In the genomic region with DNA sequence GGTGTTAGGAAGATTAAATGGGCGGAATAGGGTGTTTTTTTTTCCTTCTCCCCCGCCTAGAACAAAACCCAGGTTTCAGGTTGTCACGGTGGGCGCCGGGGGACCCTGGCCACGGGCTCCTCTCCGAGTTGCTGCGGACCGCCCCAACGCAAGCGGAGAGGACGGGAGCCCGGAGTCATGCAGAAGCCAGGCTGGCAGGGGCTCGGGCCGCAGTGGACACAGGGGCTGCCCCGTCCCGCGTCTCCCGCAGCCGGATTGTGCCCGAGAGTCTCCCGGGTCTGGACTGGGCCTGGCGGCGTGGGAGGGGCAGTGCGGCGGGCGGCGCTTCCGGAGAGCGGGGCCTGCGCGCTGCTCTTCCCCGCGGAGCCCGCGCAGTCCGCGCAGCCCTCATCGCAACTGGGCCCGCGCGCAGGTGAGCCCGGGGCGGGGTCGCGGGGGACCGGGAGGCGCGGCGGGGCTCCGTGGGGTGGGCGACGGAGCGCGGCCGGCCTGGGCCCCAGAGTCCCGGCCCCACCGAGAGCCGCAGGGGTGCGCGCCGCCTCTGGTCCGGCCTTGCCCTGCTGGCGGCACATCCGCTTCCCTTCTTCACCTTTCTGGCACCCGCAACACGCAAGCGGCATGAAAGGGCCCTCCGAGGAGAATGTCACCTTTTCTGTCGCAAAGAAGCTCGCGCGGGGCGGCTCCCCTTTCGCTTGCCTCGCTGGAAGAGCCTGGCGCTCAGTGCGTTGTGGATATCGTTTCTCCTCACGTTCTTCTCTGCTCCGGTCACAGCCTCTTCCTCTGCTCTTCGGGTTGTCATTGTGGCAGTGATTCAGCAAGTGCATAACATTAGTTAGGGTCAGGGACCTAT, we compare ENCODE assay signal across 1 cellular context.
TF ChIP-seq lines count a peak whose summit lies in the region.

A gene with protein sequence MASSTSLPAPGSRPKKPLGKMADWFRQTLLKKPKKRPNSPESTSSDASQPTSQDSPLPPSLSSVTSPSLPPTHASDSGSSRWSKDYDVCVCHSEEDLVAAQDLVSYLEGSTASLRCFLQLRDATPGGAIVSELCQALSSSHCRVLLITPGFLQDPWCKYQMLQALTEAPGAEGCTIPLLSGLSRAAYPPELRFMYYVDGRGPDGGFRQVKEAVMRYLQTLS (plus strand): TSS at position 352 of the 850 bp plus-strand sequence. CDS start 7,802 bp downstream, outside the sequence.

TF ChIP-seq in HepG2, 621 proteins besides CTCF, POLR2A, EP300 and RAD21 (continued from another document and continues in another):
- TF ChIP-seq, protein P1, sequence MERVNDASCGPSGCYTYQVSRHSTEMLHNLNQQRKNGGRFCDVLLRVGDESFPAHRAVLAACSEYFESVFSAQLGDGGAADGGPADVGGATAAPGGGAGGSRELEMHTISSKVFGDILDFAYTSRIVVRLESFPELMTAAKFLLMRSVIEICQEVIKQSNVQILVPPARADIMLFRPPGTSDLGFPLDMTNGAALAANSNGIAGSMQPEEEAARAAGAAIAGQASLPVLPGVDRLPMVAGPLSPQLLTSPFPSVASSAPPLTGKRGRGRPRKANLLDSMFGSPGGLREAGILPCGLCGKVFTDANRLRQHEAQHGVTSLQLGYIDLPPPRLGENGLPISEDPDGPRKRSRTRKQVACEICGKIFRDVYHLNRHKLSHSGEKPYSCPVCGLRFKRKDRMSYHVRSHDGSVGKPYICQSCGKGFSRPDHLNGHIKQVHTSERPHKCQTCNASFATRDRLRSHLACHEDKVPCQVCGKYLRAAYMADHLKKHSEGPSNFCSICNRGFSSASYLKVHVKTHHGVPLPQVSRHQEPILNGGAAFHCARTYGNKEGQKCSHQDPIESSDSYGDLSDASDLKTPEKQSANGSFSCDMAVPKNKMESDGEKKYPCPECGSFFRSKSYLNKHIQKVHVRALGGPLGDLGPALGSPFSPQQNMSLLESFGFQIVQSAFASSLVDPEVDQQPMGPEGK (CRISPR knock-in tag; IDR thresholded peaks at IDR 0.05), result peak; percentile 46; the same call in 1 of the 2 replicates
- TF ChIP-seq CHCHD3 (CRISPR knock-in tag; IDR thresholded peaks at IDR 0.05) (peak; percentile 91), KLF16 (CRISPR knock-in tag; IDR thresholded peaks at IDR 0.05) (peak in 1 of 2 experiments; percentile 25; a peak in 1 of 4 replicates), HOXA5 (CRISPR knock-in tag; IDR thresholded peaks at IDR 0.05) (0 out of 2 replicates have a peak, but pooled peaks have one; percentile 42), ELF3 (CRISPR knock-in tag; IDR thresholded peaks at IDR 0.05) (peak; percentile 50; the same call in 1 of the 2 replicates), ZFP36 (IDR thresholded peaks at IDR 0.05; ENCODE audit: borderline replicate concordance, low read depth, low read length, partially characterized antibody) (no peak), ZNF547 (CRISPR knock-in tag; IDR thresholded peaks at IDR 0.05) (peak; percentile 73; the same call in 1 of the 2 replicates), ZNF256 (CRISPR knock-in tag; conservative IDR thresholded peaks at IDR 0.05) (no peak), ZNF552 (CRISPR knock-in tag; IDR thresholded peaks at IDR 0.05; ENCODE audit: borderline replicate concordance) (0 out of 2 replicates have a peak, but pooled peaks have one; percentile 49), HDAC1 (CRISPR knock-in tag; IDR thresholded peaks at IDR 0.05) (0 out of 2 replicates have a peak, but pooled peaks have one; percentile 19), ZNF768 (CRISPR knock-in tag; IDR thresholded peaks at IDR 0.05) (no peak; the same call in 1 of the 2 replicates), RFX1 (IDR thresholded peaks at IDR 0.05) (no peak), SP4 (CRISPR knock-in tag; IDR thresholded peaks at IDR 0.05) (peak; percentile 72; the same call in 1 of the 2 replicates), ZNF235 (CRISPR knock-in tag; IDR thresholded peaks at IDR 0.05; ENCODE audit: borderline replicate concordance) (no peak), CBFB (CRISPR knock-in tag; IDR thresholded peaks at IDR 0.05) (peak; percentile 63), HNF4A (CRISPR knock-in tag; IDR thresholded peaks at IDR 0.05) (no peak), KLF13 (CRISPR knock-in tag; IDR thresholded peaks at IDR 0.05) (0 out of 2 replicates have a peak, but pooled peaks have one; percentile 60), GATAD2A (CRISPR knock-in tag; IDR thresholded peaks at IDR 0.05) (peak; percentile 11; the same call in 1 of the 2 replicates), SMAD9 (CRISPR knock-in tag; IDR thresholded peaks at IDR 0.05) (no peak; the same call in 1 of the 2 replicates), ZNF230 (CRISPR knock-in tag; IDR thresholded peaks at IDR 0.05) (no peak), ATRX (CRISPR knock-in tag; IDR thresholded peaks at IDR 0.05; ENCODE audit: borderline replicate concordance) (no peak), HNRNPL (IDR thresholded peaks at IDR 0.05; ENCODE audit: low read depth, low read length) (no peak), FIP1L1 (IDR thresholded peaks at IDR 0.05; ENCODE audit: borderline replicate concordance, insufficient read depth, low read depth, low read length) (no peak), ZSCAN25 (CRISPR knock-in tag; IDR thresholded peaks at IDR 0.05) (no peak; the same call in 1 of the 2 replicates), U2AF2 (IDR thresholded peaks at IDR 0.05; ENCODE audit: low read depth, low read length) (no peak), ZNF841 (CRISPR knock-in tag; IDR thresholded peaks at IDR 0.05; ENCODE audit: borderline replicate concordance) (no peak), ZNF138 (CRISPR knock-in tag; IDR thresholded peaks at IDR 0.05; ENCODE audit: low read depth) (0 out of 2 replicates have a peak, but pooled peaks have one; percentile 48), ZNF224 (CRISPR knock-in tag; IDR thresholded peaks at IDR 0.05) (no peak), RXRA (CRISPR knock-in tag; IDR thresholded peaks at IDR 0.05) (peak; percentile 28; the same call in 1 of the 2 replicates), ZBTB42 (CRISPR knock-in tag; IDR thresholded peaks at IDR 0.05) (no peak), TEAD3 (CRISPR knock-in tag; optimal IDR thresholded peaks at IDR 0.05; ENCODE audit: borderline replicate concordance) (no peak), ZNF317 (CRISPR knock-in tag; IDR thresholded peaks at IDR 0.05) (no peak)
- TF ChIP-seq, protein P2, sequence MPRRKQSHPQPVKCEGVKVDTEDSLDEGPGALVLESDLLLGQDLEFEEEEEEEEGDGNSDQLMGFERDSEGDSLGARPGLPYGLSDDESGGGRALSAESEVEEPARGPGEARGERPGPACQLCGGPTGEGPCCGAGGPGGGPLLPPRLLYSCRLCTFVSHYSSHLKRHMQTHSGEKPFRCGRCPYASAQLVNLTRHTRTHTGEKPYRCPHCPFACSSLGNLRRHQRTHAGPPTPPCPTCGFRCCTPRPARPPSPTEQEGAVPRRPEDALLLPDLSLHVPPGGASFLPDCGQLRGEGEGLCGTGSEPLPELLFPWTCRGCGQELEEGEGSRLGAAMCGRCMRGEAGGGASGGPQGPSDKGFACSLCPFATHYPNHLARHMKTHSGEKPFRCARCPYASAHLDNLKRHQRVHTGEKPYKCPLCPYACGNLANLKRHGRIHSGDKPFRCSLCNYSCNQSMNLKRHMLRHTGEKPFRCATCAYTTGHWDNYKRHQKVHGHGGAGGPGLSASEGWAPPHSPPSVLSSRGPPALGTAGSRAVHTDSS (CRISPR knock-in tag; conservative IDR thresholded peaks at IDR 0.05), result no peak
- TF ChIP-seq, protein P3, sequence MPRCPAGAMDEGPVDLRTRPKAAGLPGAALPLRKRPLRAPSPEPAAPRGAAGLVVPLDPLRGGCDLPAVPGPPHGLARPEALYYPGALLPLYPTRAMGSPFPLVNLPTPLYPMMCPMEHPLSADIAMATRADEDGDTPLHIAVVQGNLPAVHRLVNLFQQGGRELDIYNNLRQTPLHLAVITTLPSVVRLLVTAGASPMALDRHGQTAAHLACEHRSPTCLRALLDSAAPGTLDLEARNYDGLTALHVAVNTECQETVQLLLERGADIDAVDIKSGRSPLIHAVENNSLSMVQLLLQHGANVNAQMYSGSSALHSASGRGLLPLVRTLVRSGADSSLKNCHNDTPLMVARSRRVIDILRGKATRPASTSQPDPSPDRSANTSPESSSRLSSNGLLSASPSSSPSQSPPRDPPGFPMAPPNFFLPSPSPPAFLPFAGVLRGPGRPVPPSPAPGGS (CRISPR knock-in tag; IDR thresholded peaks at IDR 0.05), result no peak
- TF ChIP-seq, protein P4, sequence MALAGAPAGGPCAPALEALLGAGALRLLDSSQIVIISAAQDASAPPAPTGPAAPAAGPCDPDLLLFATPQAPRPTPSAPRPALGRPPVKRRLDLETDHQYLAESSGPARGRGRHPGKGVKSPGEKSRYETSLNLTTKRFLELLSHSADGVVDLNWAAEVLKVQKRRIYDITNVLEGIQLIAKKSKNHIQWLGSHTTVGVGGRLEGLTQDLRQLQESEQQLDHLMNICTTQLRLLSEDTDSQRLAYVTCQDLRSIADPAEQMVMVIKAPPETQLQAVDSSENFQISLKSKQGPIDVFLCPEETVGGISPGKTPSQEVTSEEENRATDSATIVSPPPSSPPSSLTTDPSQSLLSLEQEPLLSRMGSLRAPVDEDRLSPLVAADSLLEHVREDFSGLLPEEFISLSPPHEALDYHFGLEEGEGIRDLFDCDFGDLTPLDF (CRISPR knock-in tag; IDR thresholded peaks at IDR 0.05), result 0 out of 2 replicates have a peak, but pooled peaks have one; percentile 23
- TF ChIP-seq, protein P5, sequence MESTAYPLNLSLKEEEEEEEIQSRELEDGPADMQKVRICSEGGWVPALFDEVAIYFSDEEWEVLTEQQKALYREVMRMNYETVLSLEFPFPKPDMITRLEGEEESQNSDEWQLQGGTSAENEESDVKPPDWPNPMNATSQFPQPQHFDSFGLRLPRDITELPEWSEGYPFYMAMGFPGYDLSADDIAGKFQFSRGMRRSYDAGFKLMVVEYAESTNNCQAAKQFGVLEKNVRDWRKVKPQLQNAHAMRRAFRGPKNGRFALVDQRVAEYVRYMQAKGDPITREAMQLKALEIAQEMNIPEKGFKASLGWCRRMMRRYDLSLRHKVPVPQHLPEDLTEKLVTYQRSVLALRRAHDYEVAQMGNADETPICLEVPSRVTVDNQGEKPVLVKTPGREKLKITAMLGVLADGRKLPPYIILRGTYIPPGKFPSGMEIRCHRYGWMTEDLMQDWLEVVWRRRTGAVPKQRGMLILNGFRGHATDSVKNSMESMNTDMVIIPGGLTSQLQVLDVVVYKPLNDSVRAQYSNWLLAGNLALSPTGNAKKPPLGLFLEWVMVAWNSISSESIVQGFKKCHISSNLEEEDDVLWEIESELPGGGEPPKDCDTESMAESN (CRISPR knock-in tag; conservative IDR thresholded peaks at IDR 0.05), result peak; percentile 83
- TF ChIP-seq, protein P6, sequence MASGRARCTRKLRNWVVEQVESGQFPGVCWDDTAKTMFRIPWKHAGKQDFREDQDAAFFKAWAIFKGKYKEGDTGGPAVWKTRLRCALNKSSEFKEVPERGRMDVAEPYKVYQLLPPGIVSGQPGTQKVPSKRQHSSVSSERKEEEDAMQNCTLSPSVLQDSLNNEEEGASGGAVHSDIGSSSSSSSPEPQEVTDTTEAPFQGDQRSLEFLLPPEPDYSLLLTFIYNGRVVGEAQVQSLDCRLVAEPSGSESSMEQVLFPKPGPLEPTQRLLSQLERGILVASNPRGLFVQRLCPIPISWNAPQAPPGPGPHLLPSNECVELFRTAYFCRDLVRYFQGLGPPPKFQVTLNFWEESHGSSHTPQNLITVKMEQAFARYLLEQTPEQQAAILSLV (CRISPR knock-in tag; IDR thresholded peaks at IDR 0.05; ENCODE audit: borderline replicate concordance), result no peak; the same call in 1 of the 2 replicates
- TF ChIP-seq, protein P7, sequence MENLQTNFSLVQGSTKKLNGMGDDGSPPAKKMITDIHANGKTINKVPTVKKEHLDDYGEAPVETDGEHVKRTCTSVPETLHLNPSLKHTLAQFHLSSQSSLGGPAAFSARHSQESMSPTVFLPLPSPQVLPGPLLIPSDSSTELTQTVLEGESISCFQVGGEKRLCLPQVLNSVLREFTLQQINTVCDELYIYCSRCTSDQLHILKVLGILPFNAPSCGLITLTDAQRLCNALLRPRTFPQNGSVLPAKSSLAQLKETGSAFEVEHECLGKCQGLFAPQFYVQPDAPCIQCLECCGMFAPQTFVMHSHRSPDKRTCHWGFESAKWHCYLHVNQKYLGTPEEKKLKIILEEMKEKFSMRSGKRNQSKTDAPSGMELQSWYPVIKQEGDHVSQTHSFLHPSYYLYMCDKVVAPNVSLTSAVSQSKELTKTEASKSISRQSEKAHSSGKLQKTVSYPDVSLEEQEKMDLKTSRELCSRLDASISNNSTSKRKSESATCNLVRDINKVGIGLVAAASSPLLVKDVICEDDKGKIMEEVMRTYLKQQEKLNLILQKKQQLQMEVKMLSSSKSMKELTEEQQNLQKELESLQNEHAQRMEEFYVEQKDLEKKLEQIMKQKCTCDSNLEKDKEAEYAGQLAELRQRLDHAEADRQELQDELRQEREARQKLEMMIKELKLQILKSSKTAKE (CRISPR knock-in tag; IDR thresholded peaks at IDR 0.05; ENCODE audit: borderline replicate concordance), result no peak
- TF ChIP-seq, protein P8, sequence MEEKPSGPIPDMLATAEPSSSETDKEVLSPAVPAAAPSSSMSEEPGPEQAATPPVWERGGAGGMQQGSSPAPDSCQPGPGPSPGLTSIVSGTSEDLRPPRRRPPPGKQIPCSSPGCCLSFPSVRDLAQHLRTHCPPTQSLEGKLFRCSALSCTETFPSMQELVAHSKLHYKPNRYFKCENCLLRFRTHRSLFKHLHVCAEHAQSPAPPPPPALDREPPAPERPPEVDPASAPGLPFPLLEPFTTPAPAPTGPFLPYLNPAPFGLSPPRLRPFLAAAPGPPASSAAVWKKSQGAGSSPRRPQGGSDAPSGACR (CRISPR knock-in tag; IDR thresholded peaks at IDR 0.05), result no peak
- TF ChIP-seq, protein P9, sequence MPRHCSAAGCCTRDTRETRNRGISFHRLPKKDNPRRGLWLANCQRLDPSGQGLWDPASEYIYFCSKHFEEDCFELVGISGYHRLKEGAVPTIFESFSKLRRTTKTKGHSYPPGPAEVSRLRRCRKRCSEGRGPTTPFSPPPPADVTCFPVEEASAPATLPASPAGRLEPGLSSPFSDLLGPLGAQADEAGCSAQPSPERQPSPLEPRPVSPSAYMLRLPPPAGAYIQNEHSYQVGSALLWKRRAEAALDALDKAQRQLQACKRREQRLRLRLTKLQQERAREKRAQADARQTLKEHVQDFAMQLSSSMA (CRISPR knock-in tag; IDR thresholded peaks at IDR 0.05), result peak; percentile 74; the same call in 1 of the 2 replicates
- TF ChIP-seq, protein P10, sequence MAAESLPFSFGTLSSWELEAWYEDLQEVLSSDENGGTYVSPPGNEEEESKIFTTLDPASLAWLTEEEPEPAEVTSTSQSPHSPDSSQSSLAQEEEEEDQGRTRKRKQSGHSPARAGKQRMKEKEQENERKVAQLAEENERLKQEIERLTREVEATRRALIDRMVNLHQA (CRISPR knock-in tag; IDR thresholded peaks at IDR 0.05), result no peak
